ENCODE assay signal across 1 cellular context in genomic region chr17:34980681-34981537, GRCh38.
TF ChIP-seq lines count a peak whose summit lies in the region.

No MANE protein-coding gene starts in this region.

TF ChIP-seq in K562, 482 proteins besides CTCF, POLR2A, EP300 and RAD21 (continues in another document):
- TF ChIP-seq STAT5A (IDR thresholded peaks at IDR 0.05; ENCODE audit: borderline replicate concordance, low read length) (no peak), ZNF140 (CRISPR knock-in tag; IDR thresholded peaks at IDR 0.05) (no peak), HIVEP1 (CRISPR knock-in tag; IDR thresholded peaks at IDR 0.05) (0 out of 2 replicates have a peak, but pooled peaks have one; percentile 43), FOXM1 (IDR thresholded peaks at IDR 0.05; ENCODE audit: low read depth) (no peak), FOXM1 (CRISPR knock-in tag; IDR thresholded peaks at IDR 0.05; ENCODE audit: low read depth) (no peak), TGIF2 (CRISPR knock-in tag; IDR thresholded peaks at IDR 0.05) (no peak), SAFB2 (IDR thresholded peaks at IDR 0.05; ENCODE audit: borderline replicate concordance, low read depth, low read length, severe bottlenecking) (no peak), SMAD1 (IDR thresholded peaks at IDR 0.05; ENCODE audit: low read depth, low read length, partially characterized antibody) (peak; percentile 3), GATAD2B (IDR thresholded peaks at IDR 0.05; ENCODE audit: borderline replicate concordance) (peak; percentile 86), NKRF (IDR thresholded peaks at IDR 0.05; ENCODE audit: borderline replicate concordance) (peak; percentile 52; the same call in 1 of the 2 replicates), ZNF445 (CRISPR knock-in tag; IDR thresholded peaks at IDR 0.05; ENCODE audit: low read depth) (no peak), ZMIZ1 (IDR thresholded peaks at IDR 0.05; ENCODE audit: low read depth in 2 of 2, low read length in 2 of 2) (no peak), HOMEZ (CRISPR knock-in tag; IDR thresholded peaks at IDR 0.05) (no peak), YBX1 (IDR thresholded peaks at IDR 0.05) (no peak), ZNF41 (CRISPR knock-in tag; conservative IDR thresholded peaks at IDR 0.05) (no peak), MLLT1 (IDR thresholded peaks at IDR 0.05) (peak in 1 of 2 experiments; percentile 56; a peak in 1 of 4 replicates), KAT8 (IDR thresholded peaks at IDR 0.05; ENCODE audit: low read depth) (no peak), ZBTB5 (IDR thresholded peaks at IDR 0.05) (no peak), NONO (IDR thresholded peaks at IDR 0.05; ENCODE audit: low read depth in 2 of 2, low read length in 1 of 2) (peak; percentile 63 to 78; a peak in 3 of 4 replicates), ZNF133 (CRISPR knock-in tag; IDR thresholded peaks at IDR 0.05) (no peak), TCF15 (CRISPR knock-in tag; IDR thresholded peaks at IDR 0.05) (no peak), CBX2 (IDR thresholded peaks at IDR 0.05; ENCODE audit: insufficient read depth, low read length, poor library complexity, severe bottlenecking) (no peak), ESRRA (IDR thresholded peaks at IDR 0.05; ENCODE audit: borderline replicate concordance, low read depth) (no peak), SNRNP70 (optimal IDR thresholded peaks at IDR 0.05; ENCODE audit: low read depth, low read length) (no peak), ATF1 (CRISPR knock-in tag; IDR thresholded peaks at IDR 0.05) (no peak), ATF1 (tag; IDR thresholded peaks at IDR 0.05) (peak; percentile 72), TRIM25 (IDR thresholded peaks at IDR 0.05; ENCODE audit: borderline replicate concordance) (no peak), SP1 (CRISPR knock-in tag; IDR thresholded peaks at IDR 0.05) (0 out of 2 replicates have a peak, but pooled peaks have one; percentile 4), IRF1 (CRISPR knock-in tag; IDR thresholded peaks at IDR 0.05; ENCODE audit: borderline replicate concordance) (no peak), POLR2AphosphoS5 (IDR thresholded peaks at IDR 0.05; ENCODE audit: control insufficient read depth, insufficient read depth, low read depth, low read length) (no peak), RBM14 (IDR thresholded peaks at IDR 0.05; ENCODE audit: borderline replicate concordance, insufficient read depth, low read depth, low read length) (0 out of 2 replicates have a peak, but pooled peaks have one; percentile 29), TEAD2 (tag; IDR thresholded peaks at IDR 0.05) (no peak), THRAP3 (IDR thresholded peaks at IDR 0.05; ENCODE audit: borderline replicate concordance) (no peak), ZNF24 (IDR thresholded peaks at IDR 0.05) (no peak), TSHZ1 (CRISPR knock-in tag; IDR thresholded peaks at IDR 0.05) (no peak), TRIM24 (IDR thresholded peaks at IDR 0.05) (no peak), TAF9B (IDR thresholded peaks at IDR 0.05; ENCODE audit: partially characterized antibody) (no peak), TOE1 (IDR thresholded peaks at IDR 0.05; ENCODE audit: borderline replicate concordance) (no peak), TOE1 (CRISPR knock-in tag; IDR thresholded peaks at IDR 0.05; ENCODE audit: borderline replicate concordance, low read depth) (no peak), YY1 (IDR thresholded peaks at IDR 0.05; ENCODE audit: borderline replicate concordance in 1 of 3, control insufficient read depth in 1 of 3, extremely low read depth in 1 of 3, insufficient read depth in 3 of 3, insufficient read length in 1 of 3, insufficient replicate concordance in 2 of 3, low read depth in 1 of 3, low read length in 2 of 3) (no peak), RBM15 (IDR thresholded peaks at IDR 0.05; ENCODE audit: insufficient read depth, low read length) (no peak), NFATC3 (IDR thresholded peaks at IDR 0.05) (no peak), TEAD1 (CRISPR knock-in tag; IDR thresholded peaks at IDR 0.05) (0 out of 4 replicates have a peak, but pooled peaks of 1 of the 2 experiments have one; percentile 36), CHD1 (IDR thresholded peaks at IDR 0.05; ENCODE audit: low read length) (no peak), LEF1 (IDR thresholded peaks at IDR 0.05) (no peak), RFX1 (IDR thresholded peaks at IDR 0.05) (no peak), TAF1 (IDR thresholded peaks at IDR 0.05; ENCODE audit: control insufficient read depth, extremely low read depth, insufficient read depth, low read length, severe bottlenecking) (peak; percentile 69), PURB (CRISPR knock-in tag; IDR thresholded peaks at IDR 0.05; ENCODE audit: low read depth) (no peak), SNIP1 (IDR thresholded peaks at IDR 0.05; ENCODE audit: low read depth) (no peak)
